Comparison of ENCODE assay signal across 17 cellular contexts in genomic region chr9:136016882-136017812, GRCh38. TPM values are rescaled to one million over a fixed set of nuclear protein-coding genes. Genes with fewer than 3 reads are reported as not detected.
DNase-seq lines count a peak whose midpoint lies in the region; ATAC-seq and TF ChIP-seq lines count a peak whose summit lies in the region.
"Had no signal": no experiment of that assay in that cellular context is flagged by ENCODE, and none has a peak within 500 bp of the region (broad histone marks: within the 10 kb centered on the region; RNA-seq: fewer than 3 reads in every experiment).

No MANE protein-coding gene starts in this region.

- ATAC-seq in Right ventricle myocardium superior (ENCODE audit: poor library complexity): no peak
- ATAC-seq in left cardiac atrium: no peak
- ATAC-seq in HG02852 (IDR thresholded peaks at IDR 0.05; ENCODE audit: unreplicated experiment): no peak
- ATAC-seq: activated T-cell treated with anti-CD3 and anti-CD28 coated beads, Interleukin-2, amount 50 U/mL, for 72 hours had no signal

- no peak overlapping the region for H3K27ac Mint-ChIP-seq in HFFc6
- H3K27ac Mint-ChIP-seq: activated T-cell treated with anti-CD3 and anti-CD28 coated beads, Interleukin-2, amount 50 U/mL, for 72 hours; memory B cell had no signal

- H3K4me3 Mint-ChIP-seq in HFFc6: no peak overlapping the region
- H3K4me3 Mint-ChIP-seq: activated T-cell treated with anti-CD3 and anti-CD28 coated beads, Interleukin-2, amount 50 U/mL, for 72 hours; central memory CD8-positive, alpha-beta T cell; memory B cell had no signal

- no peaks in the 10 kb centered on the region for H3K9me3 Mint-ChIP-seq in HFFc6
- H3K9me3 Mint-ChIP-seq: activated T-cell treated with anti-CD3 and anti-CD28 coated beads, Interleukin-2, amount 50 U/mL, for 72 hours; central memory CD8-positive, alpha-beta T cell; memory B cell had no signal

- intact Hi-C loops in Right ventricle myocardium superior (cut with DNase I) (no loop called here), left cardiac atrium (cut with DNase I) (no loop called here)

- H3K27me3 Mint-ChIP-seq in HFFc6 (ENCODE audit: insufficient read depth): no peaks in the 10 kb centered on the region
- H3K27me3 Mint-ChIP-seq: central memory CD8-positive, alpha-beta T cell had no signal

- no peak; the same call in 1 of the 2 replicates for TF ChIP-seq CTCF in HFFc6 (IDR thresholded peaks at IDR 0.05)

- peaks cover 4% of the 10 kb centered on the region; the same call in 1 of the 2 replicates for H3K36me3 Mint-ChIP-seq in HFFc6 (ENCODE audit: low read depth)
- H3K36me3 Mint-ChIP-seq: memory B cell had no signal

- H3K4me1 Mint-ChIP-seq in HFFc6 (ENCODE audit: low read depth): no peaks in the 10 kb centered on the region
- H3K4me1 Mint-ChIP-seq: central memory CD8-positive, alpha-beta T cell; memory B cell had no signal

- DNase-seq in Right ventricle myocardium superior (peak; percentile 40), left cardiac atrium (no peak), ecto neural progenitor cell (ENCODE audit: low spot score) (peak; percentile 53), mesenteric fat pad (ENCODE audit: low spot score) (peak; percentile 79), HFFc6 (no peak), LoVo (ENCODE audit: low spot score) (no peak)
- no peak for DNase-seq in stimulated activated CD4-positive, alpha-beta T cell treated with anti-CD3 and anti-CD28 coated beads, Interleukin-4, amount 100 ng/mL, for 4 hours
- DNase-seq: activated CD4-positive, alpha-beta T cell treated with anti-CD3 and anti-CD28 coated beads, Interleukin-2, amount 50 U/mL, for 1 hour; activated T-cell treated with anti-CD3 and anti-CD28 coated beads, Interleukin-2, amount 50 U/mL, for 72 hours; GOT3; IMR-90; small intestine; stimulated activated naive CD4-positive, alpha-beta T cell treated with Interleukin-2 at 50 U/mL for 16 hours; T1000 had no signal

RNA-seq across cellular contexts. Expression of gene UBAC1, which starts 56.0 kb away (rescaled TPM):
- 107 TPM for total RNA-seq in Right ventricle myocardium superior
- total RNA-seq in left cardiac atrium: 10 to 100 TPM; 64.9 to 65.7 TPM
- 36.3 TPM for total RNA-seq in mesenteric fat pad
- 10 to 100 TPM; 27.9 to 33.6 (median 31.2) TPM for total RNA-seq in HFFc6 (2021; fragmentation: NEBNext Ultra II Directional; extraction: Animal tissue kit (Norgen Biotek cat#: 25700))

Comparison
In these comparisons a context has a peak if more than half of its experiments do, and no peak if none do; other contexts are left out.
1. DNase-seq: peak in Right ventricle myocardium superior (single experiment), ecto neural progenitor cell (single experiment) and mesenteric fat pad (single experiment); none in left cardiac atrium (single experiment), HFFc6 (single experiment), LoVo (single experiment) and stimulated activated CD4-positive, alpha-beta T cell treated with anti-CD3 and anti-CD28 coated beads, Interleukin-4, amount 100 ng/mL, for 4 hours (0 of 2).